ENCODE assay signal across 1 cellular context in the genomic region with DNA sequence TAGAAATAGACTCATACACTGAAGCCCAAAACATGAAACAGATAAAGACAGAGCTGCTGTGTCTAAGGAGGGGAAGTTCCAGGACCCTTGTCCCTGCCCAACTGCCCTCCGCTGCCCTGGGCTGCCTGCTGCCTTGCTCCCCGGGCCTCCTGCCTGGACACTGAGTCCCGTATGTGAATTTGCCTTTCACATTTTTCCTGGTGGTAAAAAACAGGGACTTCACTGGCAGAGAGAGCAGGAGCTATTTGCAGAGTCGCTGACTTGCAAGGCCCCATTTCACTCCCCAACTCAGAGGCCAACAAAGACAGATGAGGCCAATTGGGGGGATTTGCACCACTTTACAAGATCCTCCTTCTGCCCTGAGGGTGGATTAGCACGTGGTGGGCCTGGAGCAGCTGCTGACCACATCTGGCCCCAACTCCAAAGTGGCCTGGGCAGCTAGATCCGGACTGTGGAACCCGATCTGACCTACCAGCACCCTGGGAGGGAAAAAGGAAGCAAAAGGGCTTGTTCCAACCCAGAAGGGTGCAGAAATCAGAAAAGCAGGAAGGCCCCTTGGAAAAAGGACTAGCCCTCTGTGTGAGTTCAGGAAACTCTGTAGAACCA.
TF ChIP-seq lines count a peak whose summit lies in the region.

No MANE protein-coding gene starts in this region.

TF ChIP-seq in H1, 55 proteins besides CTCF, POLR2A, EP300 and RAD21:
- TF ChIP-seq, protein P1, sequence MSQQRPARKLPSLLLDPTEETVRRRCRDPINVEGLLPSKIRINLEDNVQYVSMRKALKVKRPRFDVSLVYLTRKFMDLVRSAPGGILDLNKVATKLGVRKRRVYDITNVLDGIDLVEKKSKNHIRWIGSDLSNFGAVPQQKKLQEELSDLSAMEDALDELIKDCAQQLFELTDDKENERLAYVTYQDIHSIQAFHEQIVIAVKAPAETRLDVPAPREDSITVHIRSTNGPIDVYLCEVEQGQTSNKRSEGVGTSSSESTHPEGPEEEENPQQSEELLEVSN (IDR thresholded peaks at IDR 0.05): no peak
- TF ChIP-seq EZH2 (IDR thresholded peaks at IDR 0.05; ENCODE audit: low read depth, low read length, severe bottlenecking): no peak
- no peak for TF ChIP-seq EGR1 (IDR thresholded peaks at IDR 0.05; ENCODE audit: borderline replicate concordance, low read depth, low read length)
- no peak for TF ChIP-seq KDM5A (IDR thresholded peaks at IDR 0.05; ENCODE audit: low read length)
- TF ChIP-seq GABPA (IDR thresholded peaks at IDR 0.05; ENCODE audit: borderline replicate concordance, insufficient read depth, low read length): no peak
- TF ChIP-seq, protein P2, sequence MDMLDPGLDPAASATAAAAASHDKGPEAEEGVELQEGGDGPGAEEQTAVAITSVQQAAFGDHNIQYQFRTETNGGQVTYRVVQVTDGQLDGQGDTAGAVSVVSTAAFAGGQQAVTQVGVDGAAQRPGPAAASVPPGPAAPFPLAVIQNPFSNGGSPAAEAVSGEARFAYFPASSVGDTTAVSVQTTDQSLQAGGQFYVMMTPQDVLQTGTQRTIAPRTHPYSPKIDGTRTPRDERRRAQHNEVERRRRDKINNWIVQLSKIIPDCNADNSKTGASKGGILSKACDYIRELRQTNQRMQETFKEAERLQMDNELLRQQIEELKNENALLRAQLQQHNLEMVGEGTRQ (IDR thresholded peaks at IDR 0.05; ENCODE audit: low read length): no peak
- no peak for TF ChIP-seq MAFK (IDR thresholded peaks at IDR 0.05; ENCODE audit: low read depth, low read length)
- no peak for TF ChIP-seq NANOG (IDR thresholded peaks at IDR 0.05; ENCODE audit: insufficient read depth, low read depth, low read length, poor library complexity, severe bottlenecking)
